Comparison of ENCODE assay signal across 12 cellular contexts in the genomic region with DNA sequence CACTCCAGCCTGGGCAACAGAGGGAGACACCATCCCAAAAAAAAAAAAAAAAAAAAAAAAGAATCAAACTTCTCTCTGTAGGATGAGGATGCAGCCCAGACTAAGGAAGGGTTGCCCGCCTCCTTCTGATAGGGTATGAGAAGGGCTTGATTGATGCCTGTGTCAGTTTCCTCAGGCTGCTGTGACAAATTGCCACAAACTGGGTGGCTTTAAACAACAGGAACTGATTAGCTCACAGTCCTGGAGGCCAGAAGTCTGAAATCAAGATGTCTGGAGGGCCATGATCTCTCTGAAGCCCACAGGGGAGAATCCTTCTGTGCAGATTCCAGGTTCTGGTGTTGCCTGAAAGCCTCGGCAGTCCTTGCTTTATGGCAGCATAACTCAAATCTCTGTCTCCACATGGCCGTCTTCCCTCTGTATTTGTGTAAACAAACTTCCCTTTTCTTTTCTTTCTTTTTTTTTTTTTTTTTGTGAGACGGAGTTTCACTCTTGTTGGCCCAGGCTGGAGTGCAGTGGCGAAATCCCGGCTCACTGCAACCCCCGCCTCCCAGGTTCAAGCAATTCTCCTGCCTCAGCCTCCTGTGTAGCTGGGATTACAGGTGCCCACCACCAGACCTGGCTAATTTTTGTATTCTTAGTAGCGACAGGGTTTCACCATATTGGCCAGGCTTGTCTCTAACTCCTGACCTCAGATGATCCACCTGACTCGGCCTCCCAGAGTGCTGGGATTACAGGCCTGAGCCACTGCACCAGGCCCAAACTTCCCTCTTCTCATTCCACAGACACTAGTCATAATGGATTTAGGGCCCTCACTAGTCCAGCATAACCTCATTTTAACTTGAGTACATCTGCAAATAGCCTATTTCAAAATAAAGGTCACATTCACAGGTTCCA. TPM values are rescaled to one million over a fixed set of nuclear protein-coding genes. Genes with fewer than 3 reads are reported as not detected.
A peak's percentile ranks its signal among the peaks of the same experiment; 100 is the strongest.
DNase-seq lines count a peak whose midpoint lies in the region; ATAC-seq and TF ChIP-seq lines count a peak whose summit lies in the region.
"Had no signal": no experiment of that assay in that cellular context is flagged by ENCODE, and none has a peak within 500 bp of the region (broad histone marks: within the 10 kb centered on the region; RNA-seq: fewer than 3 reads in every experiment).

No MANE protein-coding gene starts in this region.

- peak overlapping the region; percentile 39 to 73 (median 57) for H3K27ac ChIP-seq in esophagus squamous epithelium
- H3K27ac ChIP-seq: ascending aorta, SK-N-MC had no signal

- peaks cover 3% of the 10 kb centered on the region for H3K4me1 Mint-ChIP-seq in activated CD8-positive, alpha-beta T cell treated with anti-CD3 and anti-CD28 coated beads for 36 hours (ENCODE audit: low read depth)

- no peaks in the 10 kb centered on the region for H3K36me3 Mint-ChIP-seq in activated CD8-positive, alpha-beta T cell treated with anti-CD3 and anti-CD28 coated beads for 36 hours (ENCODE audit: low read depth)
- H3K36me3 Mint-ChIP-seq: activated CD8-positive, alpha-beta memory T cell treated with anti-CD3 and anti-CD28 coated beads, Interleukin-2, amount 10 ng/mL, durations not matched to agents 7 days and 5 days had no signal

- H3K36me3 ChIP-seq in esophagus squamous epithelium = no peaks in the 10 kb centered on the region
- no peaks in the 10 kb centered on the region for H3K36me3 ChIP-seq in mucosa of descending colon (ENCODE audit: low read depth)
- H3K36me3 ChIP-seq: ascending aorta had no signal

- no peak overlapping the region for H3K4me3 Mint-ChIP-seq in activated CD8-positive, alpha-beta T cell treated with anti-CD3 and anti-CD28 coated beads for 36 hours
- H3K4me3 Mint-ChIP-seq: activated CD8-positive, alpha-beta memory T cell treated with anti-CD3 and anti-CD28 coated beads, Interleukin-2, amount 10 ng/mL, durations not matched to agents 7 days and 5 days had no signal

- ATAC-seq in mucosa of descending colon (peak; percentile 19), HG03045 (IDR thresholded peaks at IDR 0.05; ENCODE audit: unreplicated experiment) (no peak), GM19452 (IDR thresholded peaks at IDR 0.05; ENCODE audit: unreplicated experiment) (no peak), GM21786 (IDR thresholded peaks at IDR 0.05; ENCODE audit: unreplicated experiment) (no peak)
- ATAC-seq in activated CD8-positive, alpha-beta T cell treated with anti-CD3 and anti-CD28 coated beads for 36 hours = no peak
- ATAC-seq: activated CD8-positive, alpha-beta memory T cell treated with anti-CD3 and anti-CD28 coated beads, Interleukin-2, amount 10 ng/mL, durations not matched to agents 7 days and 5 days had no signal

- no peaks in the 10 kb centered on the region for H3K9me3 Mint-ChIP-seq in activated CD8-positive, alpha-beta T cell treated with anti-CD3 and anti-CD28 coated beads for 36 hours

- POLR2A ChIA-PET in activated CD8-positive, alpha-beta T cell treated with anti-CD3 and anti-CD28 coated beads for 36 hours (lab: Charles Lee) = no interaction called here

- H3K27me3 ChIP-seq in esophagus squamous epithelium = no peaks in the 10 kb centered on the region
- H3K27me3 ChIP-seq: ascending aorta had no signal

- peaks cover 0 to 41% (median 19%) of the 10 kb centered on the region in 3 donors for H3K4me1 ChIP-seq in esophagus squamous epithelium
- no peaks in the 10 kb centered on the region for H3K4me1 ChIP-seq in mucosa of descending colon (ENCODE audit: low read depth)

- TF ChIP-seq CTCF in esophagus squamous epithelium (IDR thresholded peaks at IDR 0.05) (no peak), mucosa of descending colon (IDR thresholded peaks at IDR 0.05) (no peak)
- TF ChIP-seq CTCF in activated CD8-positive, alpha-beta T cell treated with anti-CD3 and anti-CD28 coated beads for 36 hours (IDR thresholded peaks at IDR 0.05) = no peak

- CTCF ChIA-PET in activated CD8-positive, alpha-beta T cell treated with anti-CD3 and anti-CD28 coated beads for 36 hours (lab: Charles Lee) = no interaction called here

- H3K27me3 Mint-ChIP-seq in activated CD8-positive, alpha-beta T cell treated with anti-CD3 and anti-CD28 coated beads for 36 hours = no peaks in the 10 kb centered on the region

- H3K27ac Mint-ChIP-seq in activated CD8-positive, alpha-beta T cell treated with anti-CD3 and anti-CD28 coated beads for 36 hours = no peak overlapping the region
- H3K27ac Mint-ChIP-seq: activated CD8-positive, alpha-beta memory T cell treated with anti-CD3 and anti-CD28 coated beads, Interleukin-2, amount 10 ng/mL, durations not matched to agents 7 days and 5 days had no signal

- peak; percentile 58 to 76 for DNase-seq in AML-193 (lab: John Stamatoyannopoulos, UW)
- peak; percentile 80 for DNase-seq in MV-4-11 (lab: John Stamatoyannopoulos, UW)
- no peak for DNase-seq in esophagus squamous epithelium (lab: John Stamatoyannopoulos, UW)
- DNase-seq in mucosa of descending colon = no peak
- no peak for DNase-seq in activated CD8-positive, alpha-beta T cell treated with anti-CD3 and anti-CD28 coated beads for 36 hours
- DNase-seq: activated CD8-positive, alpha-beta memory T cell treated with anti-CD3 and anti-CD28 coated beads, Interleukin-2, amount 10 ng/mL, durations not matched to agents 7 days and 5 days; stimulated activated CD8-positive, alpha-beta memory T cell treated with anti-CD3 and anti-CD28 coated beads, Interleukin-4, amount 100 ng/mL, for 48 hours had no signal

- H3K9me3 ChIP-seq in esophagus squamous epithelium = no peaks in the 10 kb centered on the region
- no peaks in the 10 kb centered on the region for H3K9me3 ChIP-seq in mucosa of descending colon
- H3K9me3 ChIP-seq: ascending aorta had no signal

- intact Hi-C loops in esophagus squamous epithelium (cut with DNase I) = no loop called here
- intact Hi-C loops in mucosa of descending colon (cut with DNase I, micrococcal nuclease) = no loop called here
- intact Hi-C loops in activated CD8-positive, alpha-beta T cell treated with anti-CD3 and anti-CD28 coated beads for 36 hours (cut with micrococcal nuclease) = no loop called here

- 63 to 67% methylated on average over 4 to 9 of the region's 9 CpGs for WGBS in esophagus squamous epithelium, 2 donors

- H3K4me3 ChIP-seq in esophagus squamous epithelium = no peak overlapping the region
- H3K4me3 ChIP-seq in mucosa of descending colon = no peak overlapping the region
- H3K4me3 ChIP-seq: ascending aorta, SK-N-MC had no signal

- no peak for TF ChIP-seq POLR2A in esophagus squamous epithelium (IDR thresholded peaks at IDR 0.05)

RNA-seq across cellular contexts. Expression of a gene that starts 11.2 kb away (rescaled TPM):
- 10 to 100 TPM; 10.8 to 13.2 (median 12.1) TPM for total RNA-seq in esophagus squamous epithelium
- total RNA-seq in mucosa of descending colon = 10 to 100 TPM; 24.3 to 34.3 (median 27.7) TPM
- total RNA-seq in activated CD8-positive, alpha-beta T cell treated with anti-CD3 and anti-CD28 coated beads for 36 hours = 10 to 100 TPM; 11.8 to 13.1 TPM

RNA-seq across cellular contexts. Expression of a gene that starts 48.1 kb away (rescaled TPM):
- total RNA-seq in esophagus squamous epithelium (100 to 1,000 TPM in 2 of 4 donors, 10 to 100 TPM in 2; 53.6 to 116 (median 103) TPM), mucosa of descending colon (10 to 100 TPM; 44.9 to 75.9 (median 72.8) TPM)
- 10 to 100 TPM; 77.4 to 85.0 TPM for total RNA-seq in activated CD8-positive, alpha-beta T cell treated with anti-CD3 and anti-CD28 coated beads for 36 hours

Comparison
In these comparisons a context has a peak if more than half of its experiments do, and no peak if none do; other contexts are left out.
1. DNase-seq: peak in AML-193 (2 of 2) and MV-4-11 (single experiment); none in esophagus squamous epithelium (single experiment), mucosa of descending colon (0 of 3) and activated CD8-positive, alpha-beta T cell treated with anti-CD3 and anti-CD28 coated beads for 36 hours (single experiment).